20 cellular contexts compared by ENCODE assay signal in genomic region chr14:104397956-104398355, GRCh38.
DNase-seq lines count a peak whose midpoint lies in the region; ATAC-seq and TF ChIP-seq lines count a peak whose summit lies in the region.
"Had no signal": no experiment of that assay in that cellular context is flagged by ENCODE, and none has a peak within 500 bp of the region (broad histone marks: within the 10 kb centered on the region; RNA-seq: fewer than 3 reads in every experiment).

No MANE protein-coding gene starts in this region.

- CTCF ChIA-PET in activated CD4-positive, alpha-beta memory T cell treated with anti-CD3 and anti-CD28 coated beads, Interleukin-2, amount 10 ng/mL, durations not matched to agents 7 days and 5 days (lab: Charles Lee), result no interaction called here

- H3K4me3 Mint-ChIP-seq in CD4-positive, CD25-positive, alpha-beta regulatory T cell, result peak overlapping the region in 1 of 4 donors; percentile 51
- H3K4me3 Mint-ChIP-seq in activated CD4-positive, alpha-beta memory T cell treated with anti-CD3 and anti-CD28 coated beads, Interleukin-2, amount 10 ng/mL, durations not matched to agents 7 days and 5 days, result no peak overlapping the region
- H3K4me3 Mint-ChIP-seq: B cell; CD8-positive, alpha-beta memory T cell had no signal

- H3K4me1 Mint-ChIP-seq in CD4-positive, CD25-positive, alpha-beta regulatory T cell, result peaks cover 14 to 52% (median 34%) of the 10 kb centered on the region in 4 donors
- peaks cover 37% of the 10 kb centered on the region for H3K4me1 Mint-ChIP-seq in activated CD4-positive, alpha-beta memory T cell treated with anti-CD3 and anti-CD28 coated beads, Interleukin-2, amount 10 ng/mL, durations not matched to agents 7 days and 5 days

- H3K4me1 ChIP-seq in CD4-positive, CD25-positive, alpha-beta regulatory T cell (ENCODE audit: control insufficient read depth, insufficient read depth, low read length, poor library complexity, severe bottlenecking), result peaks cover 36% of the 10 kb centered on the region

- H3K36me3 ChIP-seq in CD4-positive, CD25-positive, alpha-beta regulatory T cell (ENCODE audit: control insufficient read depth, insufficient read depth, low read length), result no peaks in the 10 kb centered on the region

- no peak for TF ChIP-seq CTCF in fibroblast of villous mesenchyme (IDR thresholded peaks at IDR 0.05; ENCODE audit: insufficient read depth, low read depth, low read length)

- no peak overlapping the region for H3K4me3 ChIP-seq in CD4-positive, CD25-positive, alpha-beta regulatory T cell (ENCODE audit: low read depth, low read length)
- H3K4me3 ChIP-seq in fibroblast of villous mesenchyme (ENCODE audit: low read depth, low read length), result no peak overlapping the region
- H3K4me3 ChIP-seq: BLaER1 treated with 17β-estradiol and CSF1 and Interleukin-3, amounts not matched to agents 10 nM and 100 nM; GM12878 had no signal

- no peak overlapping the region for H3K27ac ChIP-seq in CD4-positive, CD25-positive, alpha-beta regulatory T cell (ENCODE audit: insufficient read depth, low read length, poor library complexity, severe bottlenecking)
- H3K27ac ChIP-seq: BLaER1 treated with 17β-estradiol and CSF1 and Interleukin-3, amounts not matched to agents 10 nM and 100 nM had no signal

- no peak for ATAC-seq in CD4-positive, CD25-positive, alpha-beta regulatory T cell (ENCODE audit: low read depth in 2 of 2)
- ATAC-seq in esophagus mucosa, result no peak
- ATAC-seq: GM12878, HCT116, HepG2 had no signal

- H3K9me3 Mint-ChIP-seq in CD4-positive, CD25-positive, alpha-beta regulatory T cell, result peaks cover 0 to 16% (median 5%) of the 10 kb centered on the region in 7 donors
- peaks cover 13% of the 10 kb centered on the region for H3K9me3 Mint-ChIP-seq in activated CD4-positive, alpha-beta memory T cell treated with anti-CD3 and anti-CD28 coated beads, Interleukin-2, amount 10 ng/mL, durations not matched to agents 7 days and 5 days

- H3K36me3 Mint-ChIP-seq in CD4-positive, CD25-positive, alpha-beta regulatory T cell, result peaks cover 7% of the 10 kb centered on the region
- peaks cover 12% of the 10 kb centered on the region for H3K36me3 Mint-ChIP-seq in activated CD4-positive, alpha-beta memory T cell treated with anti-CD3 and anti-CD28 coated beads, Interleukin-2, amount 10 ng/mL, durations not matched to agents 7 days and 5 days (ENCODE audit: low read depth)

- no peak for DNase-seq in CD4-positive, CD25-positive, alpha-beta regulatory T cell
- peak; percentile 7 for DNase-seq in amniotic epithelial cell (ENCODE audit: low read depth)
- DNase-seq in fibroblast of villous mesenchyme (ENCODE audit: low read depth), result peak; percentile 1
- DNase-seq in myocyte (ENCODE audit: low read depth), result peak; percentile 0
- no peak for DNase-seq in ureter (ENCODE audit: low spot score)
- no peak for DNase-seq in activated CD4-positive, alpha-beta memory T cell treated with anti-CD3 and anti-CD28 coated beads, Interleukin-2, amount 10 ng/mL, durations not matched to agents 7 days and 5 days
- DNase-seq: 8988T; CD8-positive, alpha-beta memory T cell; COR-L47; DMS 273 treated with DMSO at 0.1 percent for 48 hours; DMS53; DND-41; EL; GOT3 had no signal

- H3K9me3 ChIP-seq in CD4-positive, CD25-positive, alpha-beta regulatory T cell (ENCODE audit: control insufficient read depth in 2 of 2, low read length in 2 of 2), result no peaks in the 10 kb centered on the region

- H3K27me3 ChIP-seq in CD4-positive, CD25-positive, alpha-beta regulatory T cell (ENCODE audit: control insufficient read depth, insufficient read depth, low read length), result no peaks in the 10 kb centered on the region

- POLR2A ChIA-PET in activated CD4-positive, alpha-beta memory T cell treated with anti-CD3 and anti-CD28 coated beads, Interleukin-2, amount 10 ng/mL, durations not matched to agents 7 days and 5 days (lab: Charles Lee), result no interaction called here

- peak overlapping the region in 2 of 3 donors; percentile 17 to 22 for H3K27ac Mint-ChIP-seq in CD4-positive, CD25-positive, alpha-beta regulatory T cell
- no peak overlapping the region for H3K27ac Mint-ChIP-seq in activated CD4-positive, alpha-beta memory T cell treated with anti-CD3 and anti-CD28 coated beads, Interleukin-2, amount 10 ng/mL, durations not matched to agents 7 days and 5 days

- H3K27me3 Mint-ChIP-seq in CD4-positive, CD25-positive, alpha-beta regulatory T cell, result no peaks in the 10 kb centered on the region
- H3K27me3 Mint-ChIP-seq in activated CD4-positive, alpha-beta memory T cell treated with anti-CD3 and anti-CD28 coated beads, Interleukin-2, amount 10 ng/mL, durations not matched to agents 7 days and 5 days, result peaks cover 2% of the 10 kb centered on the region

Comparison
In these comparisons a context has a peak if more than half of its experiments do, and no peak if none do; other contexts are left out.
1. DNase-seq: peak in amniotic epithelial cell (single experiment), fibroblast of villous mesenchyme (single experiment) and myocyte (single experiment); none in CD4-positive, CD25-positive, alpha-beta regulatory T cell (0 of 3), ureter (single experiment) and activated CD4-positive, alpha-beta memory T cell treated with anti-CD3 and anti-CD28 coated beads, Interleukin-2, amount 10 ng/mL, durations not matched to agents 7 days and 5 days (single experiment).